1 cellular context compared by ENCODE assay signal in genomic region chr22:45055936-45056335, GRCh38.
TF ChIP-seq lines count a peak whose summit lies in the region.

No MANE protein-coding gene starts in this region.

TF ChIP-seq in H1, 55 proteins besides CTCF, POLR2A, EP300 and RAD21:
- TF ChIP-seq SP4 (IDR thresholded peaks at IDR 0.05; ENCODE audit: low read length) (no peak), MAFK (IDR thresholded peaks at IDR 0.05; ENCODE audit: low read depth, low read length) (no peak), NANOG (IDR thresholded peaks at IDR 0.05; ENCODE audit: insufficient read depth, low read depth, low read length, poor library complexity, severe bottlenecking) (no peak), SIX5 (IDR thresholded peaks at IDR 0.05; ENCODE audit: low read depth, low read length) (no peak), SAP30 (IDR thresholded peaks at IDR 0.05; ENCODE audit: insufficient read depth, insufficient replicate concordance, low read length) (no peak), CBX8 (IDR thresholded peaks at IDR 0.05; ENCODE audit: borderline replicate concordance, low read depth, low read length) (no peak), RBBP5 (IDR thresholded peaks at IDR 0.05; ENCODE audit: borderline replicate concordance, low read depth, low read length) (no peak), SIN3A (conservative IDR thresholded peaks at IDR 0.05 in 1 of 2, IDR thresholded peaks at IDR 0.05 in 1 of 2; ENCODE audit: low read depth in 1 of 2, low read length in 2 of 2) (no peak), JUN (IDR thresholded peaks at IDR 0.05; ENCODE audit: low read depth, low read length) (no peak), PHF8 (conservative IDR thresholded peaks at IDR 0.05; ENCODE audit: low read depth, low read length) (no peak)
